ENCODE assay signal across 18 cellular contexts in the genomic region with DNA sequence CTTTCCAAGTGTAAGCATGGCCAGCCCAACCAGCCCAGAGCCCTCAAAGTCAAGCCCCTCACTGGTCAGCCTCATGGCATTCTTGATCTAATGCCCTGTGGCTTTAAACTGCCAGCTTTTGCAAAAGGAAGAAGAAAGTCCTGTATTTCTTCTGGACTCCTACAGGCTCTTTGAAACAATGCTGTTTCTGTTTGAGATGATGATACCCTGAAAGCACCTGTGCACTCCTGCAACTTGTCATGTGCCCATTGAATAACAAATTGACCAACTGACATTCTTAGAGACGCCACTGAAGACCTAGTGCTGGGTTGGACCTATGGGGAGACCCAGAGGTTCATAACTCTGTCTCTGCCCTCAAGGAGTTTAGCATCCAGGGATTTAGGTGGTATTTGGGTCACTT. TPM values are rescaled to one million over a fixed set of nuclear protein-coding genes. Genes with fewer than 3 reads are reported as not detected.
DNase-seq lines count a peak whose midpoint lies in the region; FAIRE-seq and TF ChIP-seq lines count a peak whose summit lies in the region.
"Had no signal": no experiment of that assay in that cellular context is flagged by ENCODE, and none has a peak within 500 bp of the region (broad histone marks: within the 10 kb centered on the region; RNA-seq: fewer than 3 reads in every experiment).

No MANE protein-coding gene starts in this region.

- in situ Hi-C loops in HAP-1 (cut with MboI; ENCODE audit: low sequenced_read_pairs) = loop anchor here (5.0 to 10.0 kb wide), 2 partner anchors 329 to 686 kb away; no protein-coding TSS in a partner anchor

- H3K56ac ChIP-seq in H1 (replicated peaks; ENCODE audit: insufficient read length, low read depth, low read length) = no peak overlapping the region

- H2AFZ ChIP-seq in KMS-11 (ENCODE audit: low read depth) (peak overlapping the region; percentile 1; the same call in 1 of the 2 replicates), PC-9 (no peak overlapping the region), H1 (ENCODE audit: low read length) (no peak overlapping the region)

- POLR2A ChIA-PET in PC-9 (lab: Charles Lee; ENCODE audit: unreplicated experiment) = interaction anchor here (0.6 kb wide), 2 partner anchors 9 to 1280 kb away, joined by 3 to 4 read pairs; no protein-coding TSS in a partner anchor
- POLR2A ChIA-PET in H1 (lab: Charles Lee; ENCODE audit: partially characterized antibody) = no interaction called here
- POLR2A ChIA-PET in HEK293T (lab: Yijun Ruan, JAX) = no interaction called here

- no peak overlapping the region for H2BK15ac ChIP-seq in H1 (ENCODE audit: low read length)

- TF ChIP-seq CTCF in KMS-11 (conservative IDR thresholded peaks at IDR 0.05; ENCODE audit: low read depth, low read length) (no peak), PC-9 (conservative IDR thresholded peaks at IDR 0.05) (no peak), H1 (IDR thresholded peaks at IDR 0.05; ENCODE audit: control extremely low read depth in 1 of 3, insufficient read depth in 1 of 3, low read depth in 1 of 3, low read length in 3 of 3) (no peak)

- H2BK5ac ChIP-seq in H1 (ENCODE audit: low read depth, low read length) = no peak overlapping the region

- no peak overlapping the region for H2BK120ac ChIP-seq in H1 (replicated peaks; ENCODE audit: low read depth, low read length)

- H3K4ac ChIP-seq in H1 (replicated peaks; ENCODE audit: insufficient read length, low read depth, low read length) = no peak overlapping the region

- H3K79me2 ChIP-seq in KMS-11 (ENCODE audit: insufficient read depth, low read depth) (no peaks in the 10 kb centered on the region), PC-9 (ENCODE audit: low read depth) (no peaks in the 10 kb centered on the region), H1 (ENCODE audit: control insufficient read depth in 1 of 2, insufficient read depth in 2 of 2, low read length in 2 of 2) (no peaks in the 10 kb centered on the region)

- H3K9ac ChIP-seq in KMS-11 (peak overlapping the region; percentile 39; the same call in 1 of the 2 replicates), H1 (replicated peaks in 1 of 4; ENCODE audit: extremely low read depth in 1 of 4, low read depth in 3 of 4, low read length in 3 of 4) (no peak overlapping the region)

- no peak overlapping the region for H2BK12ac ChIP-seq in H1 (ENCODE audit: low read depth, low read length)

- H3K36me3 ChIP-seq in KMS-11 (ENCODE audit: insufficient read depth) (no peaks in the 10 kb centered on the region), PC-9 (ENCODE audit: low read depth) (no peaks in the 10 kb centered on the region), H1 (ENCODE audit: control insufficient read depth in 2 of 4, insufficient read depth in 4 of 4, low read length in 3 of 4) (no peaks in the 10 kb centered on the region), HAP-1 (replicated peaks) (no peaks in the 10 kb centered on the region)
- H3K36me3 ChIP-seq: BLaER1 treated with 17β-estradiol and CSF1 and Interleukin-3, amounts not matched to agents 10 nM and 100 nM had no signal

- no peak overlapping the region for H4K8ac ChIP-seq in H1 (ENCODE audit: extremely low read depth, insufficient read depth, low read length)

- H4K91ac ChIP-seq in H1 (replicated peaks; ENCODE audit: insufficient read length, low read length) = no peak overlapping the region

- CTCF ChIA-PET in PC-9 (lab: Charles Lee) (interaction anchor here (0.6 to 0.7 kb wide), 2 partner anchors 71 to 78 kb away, joined by 3 read pairs; no protein-coding TSS in a partner anchor), H1 (lab: Charles Lee; ENCODE audit: partially characterized antibody) (interaction anchor here (0.6 to 11.5 kb wide), 14 partner anchors 13 to 401 kb away, joined by 3 to 164 read pairs (median 3); no protein-coding TSS in a partner anchor), HEK293T (lab: Yijun Ruan, JAX) (no interaction called here)

- no peaks in the 10 kb centered on the region for H3K79me1 ChIP-seq in H1 (ENCODE audit: low read depth, low read length)

- H3F3A ChIP-seq in PC-9 (ENCODE audit: insufficient read depth, low read depth) = peaks cover 31% of the 10 kb centered on the region; the same call in 1 of the 2 replicates

- H3K4me2 ChIP-seq in KMS-11 (peak overlapping the region; percentile 88), PC-9 (peak overlapping the region; percentile 25; the same call in 1 of the 2 replicates), H1 (ENCODE audit: insufficient read depth in 1 of 2, low read depth in 2 of 2, low read length in 2 of 2) (no peak overlapping the region)

- DNase-seq in PC-9 = peak in 1 of 2 experiments; percentile 64
- DNase-seq in H1 (ENCODE audit: low read depth in 1 of 2, low spot score in 2 of 2) = no peak
- DNase-seq in superior temporal gyrus (ENCODE audit: extremely low spot score) = peak; percentile 63
- no peak for DNase-seq in HAP-1 (ENCODE audit: low spot score in 2 of 2)
- no peak for DNase-seq in NCI-H524 (lab: John Stamatoyannopoulos, UW)
- DNase-seq in HEK293T (ENCODE audit: extremely low spot score) = no peak
- DNase-seq: CD8-positive, alpha-beta T cell; EL; HCEC 1CT; KG1; NCI-H1417; NCI-H187 treated with DMSO at 0.1 percent for 48 hours; NCI-H226; Right ventricle myocardium superior had no signal

- FAIRE-seq in H1 (lab: Jason Lieb, UNC) = no peak
- FAIRE-seq: GM12878, RCC 7860 had no signal

- H3K14ac ChIP-seq in H1 (ENCODE audit: insufficient read length) = no peak overlapping the region

- H3K9me3 ChIP-seq in PC-9 (ENCODE audit: insufficient read depth, low read depth) = no peaks in the 10 kb centered on the region
- H3K9me3 ChIP-seq in H1 (ENCODE audit: insufficient read depth in 2 of 2, low read depth in 1 of 2, low read length in 1 of 2) = no peaks in the 10 kb centered on the region
- no peaks in the 10 kb centered on the region for H3K9me3 ChIP-seq in HAP-1
- H3K9me3 ChIP-seq: BLaER1 treated with 17β-estradiol and CSF1 and Interleukin-3, amounts not matched to agents 10 nM and 100 nM had no signal

- peaks cover 68% of the 10 kb centered on the region for H3K4me1 ChIP-seq in KMS-11 (ENCODE audit: low read depth, poor library complexity, severe bottlenecking)
- peaks cover 45% of the 10 kb centered on the region for H3K4me1 ChIP-seq in PC-9 (replicated peaks; ENCODE audit: insufficient read depth)
- H3K4me1 ChIP-seq in H1 (replicated peaks in 1 of 4; ENCODE audit: control insufficient read depth in 3 of 4, insufficient read depth in 4 of 4, low read length in 3 of 4) = 0 out of 7 replicates have a peak, but pooled peaks cover 0 to 2% (median 0%) of the 10 kb centered on the region in 4 experiments
- H3K4me1 ChIP-seq in HAP-1 = peaks cover 8% of the 10 kb centered on the region

- intact Hi-C loops in PC-9 (cut with micrococcal nuclease; ENCODE audit: unreplicated experiment) = loop anchor here (5.0 kb wide), 1 partner anchor 404 kb away; a partner anchor contains a TSS

- H3K9me2 ChIP-seq in PC-9 (ENCODE audit: insufficient read depth) = no peaks in the 10 kb centered on the region

- H4K20me1 ChIP-seq in KMS-11 (ENCODE audit: insufficient read depth) = no peaks in the 10 kb centered on the region
- H4K20me1 ChIP-seq in PC-9 (ENCODE audit: insufficient read depth) = no peaks in the 10 kb centered on the region
- H4K20me1 ChIP-seq in H1 (replicated peaks in 1 of 2; ENCODE audit: control insufficient read depth in 1 of 2, insufficient read depth in 2 of 2, low read length in 2 of 2) = no peaks in the 10 kb centered on the region
- H4K20me1 ChIP-seq: BLaER1 treated with 17β-estradiol and CSF1 and Interleukin-3, amounts not matched to agents 10 nM and 100 nM had no signal

- TF ChIP-seq RAD21 in H1 (IDR thresholded peaks at IDR 0.05 in 1 of 2, conservative IDR thresholded peaks at IDR 0.05 in 1 of 2; ENCODE audit: low read depth in 2 of 2, low read length in 2 of 2) = no peak

- H3K23ac ChIP-seq in H1 (ENCODE audit: insufficient read length) = no peak overlapping the region

- no peaks in the 10 kb centered on the region for H3K27me3 ChIP-seq in KMS-11 (ENCODE audit: insufficient read depth, low read depth)
- no peaks in the 10 kb centered on the region for H3K27me3 ChIP-seq in PC-9 (ENCODE audit: insufficient read depth, low read depth)
- no peaks in the 10 kb centered on the region for H3K27me3 ChIP-seq in H1 (replicated peaks in 1 of 4; ENCODE audit: control insufficient read depth in 3 of 4, extremely low read depth in 1 of 4, insufficient read depth in 3 of 4, low read length in 3 of 4)
- no peaks in the 10 kb centered on the region for H3K27me3 ChIP-seq in HAP-1 (ENCODE audit: low read depth)
- H3K27me3 ChIP-seq: BLaER1 treated with 17β-estradiol and CSF1 and Interleukin-3, amounts not matched to agents 10 nM and 100 nM had no signal

- H2AK5ac ChIP-seq in H1 (ENCODE audit: low read depth, low read length) = no peak overlapping the region

- peak overlapping the region; percentile 21; the same call in 1 of the 2 replicates for H2BK20ac ChIP-seq in H1 (ENCODE audit: low read length)

- TF ChIP-seq POLR2A in H1 (IDR thresholded peaks at IDR 0.05; ENCODE audit: control extremely low read depth in 1 of 2, low read depth in 2 of 2, low read length in 2 of 2) = no peak

- H3K27ac ChIP-seq in KMS-11 (peak overlapping the region; percentile 88), PC-9 (no peak overlapping the region), H1 (ENCODE audit: low read depth, low read length) (no peak overlapping the region)
- H3K27ac ChIP-seq: BLaER1 treated with 17β-estradiol and CSF1 and Interleukin-3, amounts not matched to agents 10 nM and 100 nM had no signal

- H3K4me3 ChIP-seq in KMS-11 (IDR thresholded peaks at IDR 0.05; ENCODE audit: insufficient read depth, low read depth, low read length) = no peak overlapping the region
- H3K4me3 ChIP-seq in PC-9 = no peak overlapping the region
- H3K4me3 ChIP-seq in H1 (ENCODE audit: extremely low read depth in 1 of 4, insufficient read depth in 2 of 4, low read depth in 3 of 4, low read length in 4 of 4) = no peak overlapping the region
- H3K4me3 ChIP-seq in HAP-1 = no peak overlapping the region
- H3K4me3 ChIP-seq: BLaER1 treated with 17β-estradiol and CSF1 and Interleukin-3, amounts not matched to agents 10 nM and 100 nM; GM12878 had no signal

- H3K18ac ChIP-seq in H1 (ENCODE audit: extremely low read depth, low read length) = no peak overlapping the region

- WGBS in H1 (ENCODE audit: extremely low coverage in 1 of 2, insufficient coverage in 1 of 2, insufficient read length in 1 of 2, insufficient replicate concordance in 2 of 2, low coverage in 1 of 2, low lambda C conversion rate in 2 of 2, missing lambda C conversion rate in 1 of 2), 2 experiments = 75% methylated on average over 1 of the region's 1 CpG; no CpG with 5 or more reads in 1 of the 2 experiments

- no peaks in the 10 kb centered on the region for H3K23me2 ChIP-seq in H1 (ENCODE audit: low read depth, low read length)

- no peak for TF ChIP-seq EP300 in H1 (IDR thresholded peaks at IDR 0.05; ENCODE audit: borderline replicate concordance in 1 of 2, low read depth in 2 of 2, low read length in 2 of 2)

- BruUV-seq in PC-9 (replicated peaks; lab: Mats Ljungman, UMichigan) = no TSS peak

- no peak overlapping the region for H4K5ac ChIP-seq in H1 (ENCODE audit: insufficient read length, low read depth, low read length)

RNA-seq across cellular contexts. Expression of a gene that starts 48.1 kb away (rescaled TPM):
- 303 and 334 TPM in 2 replicates for total RNA-seq in PC-9 (2021)
- 212 and 218 TPM in 2 replicates for total RNA-seq in H1 (2021; fragmentation: NEBNext Ultra II Directional; extraction: Animal tissue kit (Norgen Biotek cat#: 25700))
- 37.7 and 40.3 TPM in 2 replicates for polyA plus RNA-seq in H1 (2011; rRNA removed)
- 103 TPM for polyA plus RNA-seq in H1 (2011; cell fraction: cytosol; rRNA removed)
- polyA plus RNA-seq in H1 (2011; cell fraction: nucleus; rRNA removed) = 30.8 TPM
- polyA plus RNA-seq in H1 (2012, experiment 1 of 2) = 108 to 225 TPM (median 124 TPM) in 4 replicates
- 45.3 TPM for polyA plus RNA-seq in H1 (2012, experiment 2 of 2)
- polyA plus RNA-seq in H1 (2013, experiment 1 of 2) = 257 TPM
- polyA plus RNA-seq in H1 (2013, experiment 2 of 2) = 290 TPM
- 52.2 and 54.2 TPM in 2 replicates for polyA minus RNA-seq in H1 (2011; rRNA and poly(A)+ RNA removed)
- 99.4 TPM for polyA minus RNA-seq in H1 (2011; cell fraction: cytosol; rRNA and poly(A)+ RNA removed)
- 42.2 TPM for polyA minus RNA-seq in H1 (2011; cell fraction: nucleus; rRNA and poly(A)+ RNA removed)
- total RNA-seq: CD8-positive, alpha-beta T cell; Right ventricle myocardium superior had no signal

Comparison
In these comparisons a context has a peak if more than half of its experiments do, and no peak if none do; other contexts are left out.
1. H3K4me2 ChIP-seq: peak in KMS-11 (single experiment) and PC-9 (single experiment); none in H1 (0 of 2).